ENCODE assay signal across 1 cellular context in genomic region chr5:144377207-144377606, GRCh38.
TF ChIP-seq lines count a peak whose summit lies in the region.

No MANE protein-coding gene starts in this region.

TF ChIP-seq in SK-N-SH treated with all-trans-retinoic acid at 6 μM for 48 hours, 23 proteins besides CTCF, POLR2A, EP300 and RAD21 (continued from another document):
- TF ChIP-seq CREB5 (CRISPR knock-in tag; IDR thresholded peaks at IDR 0.05; ENCODE audit: low read depth): peak; percentile 35; the same call in 1 of the 2 replicates
- TF ChIP-seq GLIS3 (CRISPR knock-in tag; IDR thresholded peaks at IDR 0.05): peak; percentile 68
- no peak for TF ChIP-seq ZFP3 (CRISPR knock-in tag; IDR thresholded peaks at IDR 0.05)
- no peak for TF ChIP-seq ZC3H10 (CRISPR knock-in tag; IDR thresholded peaks at IDR 0.05)
- TF ChIP-seq CSDC2 (CRISPR knock-in tag; IDR thresholded peaks at IDR 0.05): no peak
- TF ChIP-seq ZNF70 (CRISPR knock-in tag; IDR thresholded peaks at IDR 0.05): no peak
- 0 out of 2 replicates have a peak, but pooled peaks have one; percentile 24 for TF ChIP-seq ZNF8 (CRISPR knock-in tag; IDR thresholded peaks at IDR 0.05)
- no peak for TF ChIP-seq OSR1 (CRISPR knock-in tag; IDR thresholded peaks at IDR 0.05)
